Comparison of ENCODE assay signal across 8 cellular contexts in the genomic region with DNA sequence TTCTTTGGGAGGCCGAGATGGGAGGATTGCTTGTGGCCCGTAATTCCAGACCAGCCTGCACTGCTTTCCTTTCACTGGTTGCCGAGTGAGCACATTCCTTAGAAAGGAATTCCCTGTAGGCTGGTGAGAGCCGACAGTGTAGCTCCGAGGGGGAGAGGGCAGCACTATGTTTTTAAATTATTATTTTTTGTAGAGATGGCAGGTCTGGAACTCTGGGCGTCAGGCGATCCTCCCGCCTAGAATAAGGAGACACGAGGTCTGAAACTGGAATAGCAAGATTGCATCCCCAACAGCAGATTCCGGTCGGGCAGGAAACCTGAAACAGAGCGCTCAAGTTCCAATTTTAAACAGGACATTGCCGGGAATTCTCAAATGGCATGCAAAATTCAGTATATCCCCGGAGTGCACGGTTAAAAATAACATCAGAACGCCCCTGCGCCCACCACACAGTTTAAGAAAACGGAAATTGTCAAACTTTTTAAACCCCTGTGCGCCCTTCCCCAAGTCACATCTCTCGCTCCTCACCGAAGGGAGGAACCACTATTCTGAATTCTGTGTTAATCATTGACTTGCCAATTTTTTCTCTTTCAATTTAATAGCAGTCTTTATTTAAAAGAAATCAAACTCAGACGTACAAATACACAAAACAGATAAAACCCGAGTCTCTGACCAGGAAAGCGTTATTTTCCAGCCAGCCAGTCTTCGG. TPM values are rescaled to one million over a fixed set of nuclear protein-coding genes. Genes with fewer than 3 reads are reported as not detected.
DNase-seq lines count a peak whose midpoint lies in the region; ATAC-seq and TF ChIP-seq lines count a peak whose summit lies in the region.

No MANE protein-coding gene starts in this region.

- H3K36me3 Mint-ChIP-seq in naive B cell: no peaks in the 10 kb centered on the region

- no peak for TF ChIP-seq POLR2A in esophagus squamous epithelium (IDR thresholded peaks at IDR 0.05)

- 1 to 2% methylated on average over 24 to 25 of the region's 25 CpGs for WGBS in esophagus squamous epithelium, 2 donors

- ATAC-seq in HG02642 (IDR thresholded peaks at IDR 0.05; ENCODE audit: poor library complexity, unreplicated experiment): peak; percentile 11
- ATAC-seq in naive B cell (ENCODE audit: low read depth in 2 of 2): peak; percentile 1
- peak; percentile 14 for ATAC-seq in thoracic aorta (ENCODE audit: insufficient number of reproducible peaks, low FRiP score, low read depth)
- no peak for ATAC-seq in GM19452 (IDR thresholded peaks at IDR 0.05; ENCODE audit: unreplicated experiment)

- H3K9me3 Mint-ChIP-seq in naive B cell: peaks cover 0 to 4% (median 0%) of the 10 kb centered on the region in 7 donors

- peaks cover 8 to 30% (median 9%) of the 10 kb centered on the region in 3 donors for H3K4me1 ChIP-seq in esophagus squamous epithelium
- H3K4me1 ChIP-seq in thoracic aorta (ENCODE audit: control insufficient read depth in 1 of 2, low read depth in 2 of 2): peaks cover 6% of the 10 kb centered on the region in 2 donors

- peaks cover 14 to 17% (median 15%) of the 10 kb centered on the region in 3 donors for H3K4me1 Mint-ChIP-seq in naive B cell

- peak overlapping the region; percentile 95 to 99 (median 98) for H3K4me3 Mint-ChIP-seq in naive B cell

- H3K4me3 ChIP-seq in esophagus squamous epithelium (peak overlapping the region; percentile 42 to 73 (median 60)), thoracic aorta (peak overlapping the region; percentile 81)

- H3K27me3 ChIP-seq in esophagus squamous epithelium: no peaks in the 10 kb centered on the region
- H3K27me3 ChIP-seq in thoracic aorta (replicated peaks; ENCODE audit: insufficient read depth): no peaks in the 10 kb centered on the region

- no peaks in the 10 kb centered on the region for H3K36me3 ChIP-seq in esophagus squamous epithelium
- H3K36me3 ChIP-seq in thoracic aorta: no peaks in the 10 kb centered on the region

- no peaks in the 10 kb centered on the region for H3K27me3 Mint-ChIP-seq in naive B cell

- no peaks in the 10 kb centered on the region for H3K9me3 ChIP-seq in esophagus squamous epithelium
- no peaks in the 10 kb centered on the region for H3K9me3 ChIP-seq in thoracic aorta

- H3K27ac ChIP-seq in esophagus squamous epithelium (peak overlapping the region; percentile 84 to 93 (median 89)), thoracic aorta (peak overlapping the region; percentile 77 to 84)

- H3K27ac Mint-ChIP-seq in naive B cell: peak overlapping the region; percentile 98 to 100 (median 100)

- TF ChIP-seq CTCF in esophagus squamous epithelium (IDR thresholded peaks at IDR 0.05) (peak in 1 of 6 experiments; percentile 93), thoracic aorta (IDR thresholded peaks at IDR 0.05) (no peak)

- intact Hi-C loops in esophagus squamous epithelium (cut with DNase I): no loop called here

- DNase-seq in DMS79 treated with DMSO at 0.1 percent for 48 hours (lab: John Stamatoyannopoulos, UW): peak; percentile 31
- peak; percentile 59 for DNase-seq in NCI-H226
- peak; percentile 71 for DNase-seq in activated CD8-positive, alpha-beta memory T cell treated with anti-CD3 and anti-CD28 coated beads, Interleukin-2, amount 50 U/mL, for 4 hours
- DNase-seq in esophagus squamous epithelium (lab: John Stamatoyannopoulos, UW): no peak
- DNase-seq in naive B cell: no peak
- DNase-seq in thoracic aorta (ENCODE audit: low spot score): no peak

RNA-seq across cellular contexts. Expression of gene RNU5B-1, which starts 0.6 kb away (rescaled TPM):
- not detected for total RNA-seq in esophagus squamous epithelium
- polyA plus RNA-seq in naive B cell (ENCODE audit: low read depth in 6 of 6): not detected
- total RNA-seq in thoracic aorta: not detected

RNA-seq across cellular contexts. Expression of gene RNU5A-1, which starts 8.0 kb away (rescaled TPM):
- not detected for total RNA-seq in esophagus squamous epithelium
- polyA plus RNA-seq in naive B cell (ENCODE audit: low read depth in 6 of 6): not detected
- not detected for total RNA-seq in thoracic aorta

RNA-seq across cellular contexts. Expression of gene PARP16, which starts 17.2 kb away (rescaled TPM):
- total RNA-seq in esophagus squamous epithelium (1 to 10 TPM; 5.7 to 8.6 (median 6.3) TPM), thoracic aorta (10 to 100 TPM in 1 of 2 donors, 1 to 10 TPM in 1; 7.2 to 15.4 TPM)
- 10 to 100 TPM; 18.6 to 32.9 (median 27.6) TPM for polyA plus RNA-seq in naive B cell (ENCODE audit: low read depth in 6 of 6)

Comparison
In these comparisons a context has a peak if more than half of its experiments do, and no peak if none do; other contexts are left out.
1. DNase-seq: peak in DMS79 treated with DMSO at 0.1 percent for 48 hours (single experiment), NCI-H226 (single experiment) and activated CD8-positive, alpha-beta memory T cell treated with anti-CD3 and anti-CD28 coated beads, Interleukin-2, amount 50 U/mL, for 4 hours (single experiment); none in esophagus squamous epithelium (single experiment), naive B cell (single experiment) and thoracic aorta (single experiment).